Comparison of ENCODE assay signal across 20 cellular contexts in the genomic region with DNA sequence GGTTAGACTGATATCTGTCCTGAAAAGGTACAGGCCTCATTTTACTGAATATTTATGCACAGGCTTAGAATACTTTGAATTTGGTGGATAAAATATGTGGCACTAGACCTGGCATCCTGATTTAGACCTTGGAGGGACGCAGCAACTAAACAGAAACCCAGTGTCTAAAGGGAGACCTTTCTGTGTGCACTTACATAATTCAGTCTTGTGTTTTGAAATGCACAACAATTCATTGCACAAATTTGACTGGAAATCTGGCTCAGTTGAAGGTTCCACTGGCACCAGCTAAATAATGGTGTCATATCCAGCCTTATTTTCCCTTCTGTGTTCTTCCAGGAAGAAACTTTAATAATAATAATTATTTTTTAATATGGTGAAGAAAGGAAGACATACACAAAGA.
"Had no signal": no experiment of that assay in that cellular context is flagged by ENCODE, and none has a peak within 500 bp of the region (broad histone marks: within the 10 kb centered on the region; RNA-seq: fewer than 3 reads in every experiment).

No MANE protein-coding gene starts in this region.

- H3K27ac Mint-ChIP-seq: activated B cell treated with CpG ODN at 0.5 μM for 24 hours; activated CD4-positive, alpha-beta T cell treated with anti-CD3 and anti-CD28 coated beads for 36 hours; activated T-cell treated with anti-CD3 and anti-CD28 coated beads, Interleukin-2, amount 50 U/mL, for 24 hours; activated T-helper 17 cell treated with anti-CD3 and anti-CD28 coated beads, Interleukin-2, amount 50 U/mL, for 72 hours had no signal

- H3K27me3 ChIP-seq: breast epithelium, thyroid gland, upper lobe of right lung had no signal

- H3K27me3 Mint-ChIP-seq: activated B cell treated with CpG ODN at 0.5 μM for 24 hours; activated CD4-positive, alpha-beta T cell treated with anti-CD3 and anti-CD28 coated beads for 36 hours; activated naive CD8-positive, alpha-beta T cell treated with anti-CD3 and anti-CD28 coated beads for 36 hours; activated T-cell treated with anti-CD3 and anti-CD28 coated beads, Interleukin-2, amount 50 U/mL, for 24 hours; activated T-helper 17 cell treated with anti-CD3 and anti-CD28 coated beads, Interleukin-2, amount 50 U/mL, for 72 hours had no signal

- H3K9me3 ChIP-seq: breast epithelium, mucosa of descending colon, thyroid gland, upper lobe of right lung had no signal

- DNase-seq: activated B cell treated with CpG ODN at 0.5 μM for 24 hours; activated CD4-positive, alpha-beta T cell treated with anti-CD3 and anti-CD28 coated beads for 36 hours; activated CD4-positive, alpha-beta T cell treated with anti-CD3 and anti-CD28 coated beads, Interleukin-2, amount 50 U/mL, for 4 hours; activated CD8-positive, alpha-beta memory T cell treated with anti-CD3 and anti-CD28 coated beads for 24 hours; activated CD8-positive, alpha-beta memory T cell treated with anti-CD3 and anti-CD28 coated beads, Interleukin-2, amount 50 U/mL, for 4 hours; activated naive CD4-positive, alpha-beta T cell treated with Interleukin-2 at 50 U/mL for 16 hours; activated naive CD8-positive, alpha-beta T cell treated with anti-CD3 and anti-CD28 coated beads for 36 hours; activated T-cell treated with anti-CD3 and anti-CD28 coated beads, Interleukin-2, amount 50 U/mL, for 24 hours; cerebellar nuclear complex; cortex of kidney; glutamatergic neuron; mesendoderm; mucosa of descending colon; stimulated activated CD4-positive, alpha-beta T cell treated with anti-CD3 and anti-CD28 coated beads, Interleukin-4, amount 100 ng/mL, for 24 hours; stimulated activated naive CD4-positive, alpha-beta T cell treated with Interleukin-2 at 50 U/mL for 16 hours; T1000; thyroid gland; upper lobe of right lung had no signal

- ATAC-seq: activated CD4-positive, alpha-beta T cell treated with anti-CD3 and anti-CD28 coated beads for 36 hours; activated T-helper 17 cell treated with anti-CD3 and anti-CD28 coated beads, Interleukin-2, amount 50 U/mL, for 72 hours had no signal

- H3K36me3 ChIP-seq: breast epithelium, thyroid gland, upper lobe of right lung had no signal

- H3K4me3 ChIP-seq: breast epithelium, mucosa of descending colon, thyroid gland, upper lobe of right lung had no signal

- H3K4me3 Mint-ChIP-seq: activated CD4-positive, alpha-beta T cell treated with anti-CD3 and anti-CD28 coated beads for 36 hours; activated naive CD8-positive, alpha-beta T cell treated with anti-CD3 and anti-CD28 coated beads for 36 hours; activated T-cell treated with anti-CD3 and anti-CD28 coated beads, Interleukin-2, amount 50 U/mL, for 24 hours; activated T-helper 17 cell treated with anti-CD3 and anti-CD28 coated beads, Interleukin-2, amount 50 U/mL, for 72 hours had no signal

- H3K27ac ChIP-seq: thyroid gland, upper lobe of right lung had no signal

- H3K9me3 Mint-ChIP-seq: activated B cell treated with CpG ODN at 0.5 μM for 24 hours; activated naive CD8-positive, alpha-beta T cell treated with anti-CD3 and anti-CD28 coated beads for 36 hours; activated T-cell treated with anti-CD3 and anti-CD28 coated beads, Interleukin-2, amount 50 U/mL, for 24 hours; activated T-helper 17 cell treated with anti-CD3 and anti-CD28 coated beads, Interleukin-2, amount 50 U/mL, for 72 hours had no signal
